In genomic region chr10:80405636-80406035, GRCh38 we compare ENCODE assay signal across 13 cellular contexts. TPM values are rescaled to one million over a fixed set of nuclear protein-coding genes. Genes with fewer than 3 reads are reported as not detected.
DNase-seq lines count a peak whose midpoint lies in the region; ATAC-seq and TF ChIP-seq lines count a peak whose summit lies in the region.
"Had no signal": no experiment of that assay in that cellular context is flagged by ENCODE, and none has a peak within 500 bp of the region (broad histone marks: within the 10 kb centered on the region; RNA-seq: fewer than 3 reads in every experiment).

No MANE protein-coding gene starts in this region.

- H3K36me3 ChIP-seq in H7 (replicated peaks; ENCODE audit: control insufficient read depth, insufficient read depth, low read length) (no peaks in the 10 kb centered on the region), WERI-Rb-1 (peaks cover 17% of the 10 kb centered on the region), mesenchymal stem cell (ENCODE audit: control insufficient read depth in 1 of 2, insufficient read depth in 2 of 2, low read depth in 1 of 2, low read length in 2 of 2) (no peaks in the 10 kb centered on the region)

- H3K27me3 Mint-ChIP-seq in CD14-positive monocyte (ENCODE audit: low read depth in 3 of 3), result peaks cover 28 to 34% (median 32%) of the 10 kb centered on the region in 3 donors

- intact Hi-C loops in CD14-positive monocyte (cut with micrococcal nuclease), result no loop called here

- ATAC-seq in HG03439 (IDR thresholded peaks at IDR 0.05; ENCODE audit: unreplicated experiment), result no peak
- ATAC-seq in GM19035 (IDR thresholded peaks at IDR 0.05; ENCODE audit: unreplicated experiment), result no peak
- ATAC-seq: activated naive CD8-positive, alpha-beta T cell treated with anti-CD3 and anti-CD28 coated beads, Interleukin-2, amount 50 U/mL, for 24 hours; natural killer cell had no signal

- no peak overlapping the region for H3K27ac Mint-ChIP-seq in CD14-positive monocyte
- H3K27ac Mint-ChIP-seq: activated naive CD8-positive, alpha-beta T cell treated with anti-CD3 and anti-CD28 coated beads, Interleukin-2, amount 50 U/mL, for 24 hours; H9; natural killer cell had no signal

- H3K27ac ChIP-seq in WERI-Rb-1 (peak overlapping the region; percentile 38), mesenchymal stem cell (ENCODE audit: low read length, poor library complexity, severe bottlenecking) (no peak overlapping the region)

- no peak overlapping the region for H3K9ac ChIP-seq in mesenchymal stem cell (ENCODE audit: low read length)

- peaks cover 0 to 10% of the 10 kb centered on the region in 2 donors for H3K36me3 Mint-ChIP-seq in CD14-positive monocyte
- H3K36me3 Mint-ChIP-seq: natural killer cell had no signal

- H3K4me3 ChIP-seq in H7 (ENCODE audit: insufficient read depth, low read depth, low read length), result no peak overlapping the region
- no peak overlapping the region for H3K4me3 ChIP-seq in WERI-Rb-1 (ENCODE audit: low read depth, low read length)
- H3K4me3 ChIP-seq in mesenchymal stem cell (ENCODE audit: insufficient read depth in 1 of 2, low read depth in 1 of 2, low read length in 2 of 2), result no peak overlapping the region

- H2AFZ ChIP-seq in mesenchymal stem cell (ENCODE audit: low read depth, low read length), result no peak overlapping the region

- no peak overlapping the region for H4K91ac ChIP-seq in mesenchymal stem cell (ENCODE audit: low read length)

- H3K79me1 ChIP-seq in mesenchymal stem cell (replicated peaks; ENCODE audit: low read length, poor library complexity, severe bottlenecking), result peaks cover 8% of the 10 kb centered on the region

- H3K4ac ChIP-seq in mesenchymal stem cell (ENCODE audit: low read depth in 1 of 2, low read length in 2 of 2), result no peak overlapping the region

- H2BK12ac ChIP-seq in mesenchymal stem cell (ENCODE audit: low read length in 2 of 2), result peak overlapping the region in 1 of 2 experiments; percentile 6

- H2BK15ac ChIP-seq in mesenchymal stem cell (ENCODE audit: low read depth, poor library complexity, severe bottlenecking), result no peak overlapping the region

- H3K4me3 Mint-ChIP-seq in CD14-positive monocyte, result peak overlapping the region in 1 of 2 donors; percentile 33
- H3K4me3 Mint-ChIP-seq: activated naive CD8-positive, alpha-beta T cell treated with anti-CD3 and anti-CD28 coated beads, Interleukin-2, amount 50 U/mL, for 24 hours; H9; natural killer cell had no signal

- H3K4me1 ChIP-seq in mesenchymal stem cell (ENCODE audit: control insufficient read depth, insufficient read depth, low read depth, low read length), result peaks cover 17% of the 10 kb centered on the region

- peaks cover 0 to 3% (median 0%) of the 10 kb centered on the region in 7 donors for H3K9me3 Mint-ChIP-seq in CD14-positive monocyte
- H3K9me3 Mint-ChIP-seq: activated naive CD8-positive, alpha-beta T cell treated with anti-CD3 and anti-CD28 coated beads, Interleukin-2, amount 50 U/mL, for 24 hours; H9; natural killer cell had no signal

- no peak overlapping the region for H3K4me2 ChIP-seq in mesenchymal stem cell (ENCODE audit: low read length, poor library complexity, severe bottlenecking)

- WGBS in mesenchymal stem cell, result 42% methylated on average over 4 of the region's 4 CpGs

- no peak for TF ChIP-seq CTCF in WERI-Rb-1 (IDR thresholded peaks at IDR 0.05; ENCODE audit: low read depth, low read length)
- TF ChIP-seq CTCF in CD14-positive monocyte (IDR thresholded peaks at IDR 0.05), result no peak

- peaks cover 12% of the 10 kb centered on the region for H3K4me1 Mint-ChIP-seq in CD14-positive monocyte

- H3K18ac ChIP-seq in mesenchymal stem cell (ENCODE audit: low read depth in 1 of 2, low read length in 2 of 2), result no peak overlapping the region

- no peak overlapping the region for H3K14ac ChIP-seq in mesenchymal stem cell (ENCODE audit: low read length in 2 of 2)

- H4K8ac ChIP-seq in mesenchymal stem cell (ENCODE audit: low read length), result no peak overlapping the region

- peaks cover 22% of the 10 kb centered on the region for H3K27me3 ChIP-seq in H7 (ENCODE audit: control insufficient read depth, insufficient read depth, low read length)
- H3K27me3 ChIP-seq in WERI-Rb-1 (ENCODE audit: insufficient read depth, low read depth, severe bottlenecking), result no peaks in the 10 kb centered on the region
- peaks cover 0 to 7% of the 10 kb centered on the region in 2 experiments for H3K27me3 ChIP-seq in mesenchymal stem cell (ENCODE audit: control insufficient read depth in 1 of 2, insufficient read depth in 1 of 2, low read length in 2 of 2)

- no peak overlapping the region for H3K23ac ChIP-seq in mesenchymal stem cell (ENCODE audit: low read length in 2 of 2)

- no peak overlapping the region for H2AK5ac ChIP-seq in mesenchymal stem cell (ENCODE audit: low read length, severe bottlenecking)

- no peak overlapping the region for H2BK5ac ChIP-seq in mesenchymal stem cell (ENCODE audit: low read depth, low read length, poor library complexity, severe bottlenecking)

- DNase-seq in H7 (peak; percentile 55), WERI-Rb-1 (peak; percentile 71), mesenchymal stem cell (peak; percentile 66), CD14-positive monocyte (ENCODE audit: low spot score) (no peak)
- DNase-seq: activated CD4-positive, alpha-beta T cell treated with anti-CD3 and anti-CD28 coated beads, Interleukin-2, amount 50 U/mL, for 48 hours; activated naive CD8-positive, alpha-beta T cell treated with anti-CD3 and anti-CD28 coated beads, Interleukin-2, amount 50 U/mL, for 24 hours; H9; natural killer cell; stimulated activated CD4-positive, alpha-beta T cell treated with anti-CD3 and anti-CD28 coated beads, Interleukin-1b, Interleukin-23, amount 100 ng/mL, for 48 hours had no signal

- H2BK120ac ChIP-seq in mesenchymal stem cell (ENCODE audit: low read depth, low read length), result no peak overlapping the region

- no peaks in the 10 kb centered on the region for H3K9me3 ChIP-seq in WERI-Rb-1 (ENCODE audit: severe bottlenecking)
- no peaks in the 10 kb centered on the region for H3K9me3 ChIP-seq in mesenchymal stem cell (ENCODE audit: control insufficient read depth, low read length)

RNA-seq across cellular contexts. Expression of gene PRXL2A, which starts 2.7 kb away (rescaled TPM):
- 35.0 and 36.1 TPM in 2 replicates for total RNA-seq in H7 (2014; rRNA removed; shearing (Covaris generic))
- polyA plus RNA-seq in mesenchymal stem cell (2013, experiment 1 of 2), result 214 TPM
- polyA plus RNA-seq in mesenchymal stem cell (2013, experiment 2 of 2), result 220 TPM
- polyA plus RNA-seq in CD14-positive monocyte, result 1 to 10 TPM; 3.4 to 4.1 TPM
- total RNA-seq: LHCN-M2 had no signal

RNA-seq across cellular contexts. Expression of gene TSPAN14, which starts 48.5 kb away (rescaled TPM):
- total RNA-seq in H7 (2014; rRNA removed; shearing (Covaris generic)), result 36.3 and 37.6 TPM in 2 replicates
- polyA plus RNA-seq in mesenchymal stem cell (2013, experiment 1 of 2), result 42.9 TPM
- polyA plus RNA-seq in mesenchymal stem cell (2013, experiment 2 of 2), result 44.5 TPM
- polyA plus RNA-seq in CD14-positive monocyte, result 100 to 1,000 TPM; 123 to 160 TPM

RNA-seq across cellular contexts. Expression of gene DYDC2, which starts 49.1 kb away (rescaled TPM):
- total RNA-seq in H7 (2014; rRNA removed; shearing (Covaris generic)), result 0.97 and 1.1 TPM in 2 replicates
- polyA plus RNA-seq in mesenchymal stem cell (2013, experiment 1 of 2), result not detected
- not detected for polyA plus RNA-seq in mesenchymal stem cell (2013, experiment 2 of 2)
- not detected for polyA plus RNA-seq in CD14-positive monocyte
- total RNA-seq: LHCN-M2, natural killer cell had no signal
- polyA plus RNA-seq: BJ had no signal

RNA-seq across cellular contexts. Expression of gene DYDC1, which starts 49.1 kb away (rescaled TPM):
- total RNA-seq in H7 (2014; rRNA removed; shearing (Covaris generic)), result not detected in 2 replicates
- polyA plus RNA-seq in mesenchymal stem cell (2013, experiment 1 of 2), result not detected
- polyA plus RNA-seq in mesenchymal stem cell (2013, experiment 2 of 2), result not detected
- polyA plus RNA-seq in CD14-positive monocyte, result not detected
- total RNA-seq: H9, LHCN-M2, natural killer cell had no signal
- polyA plus RNA-seq: BJ had no signal
